1 cellular context compared by ENCODE assay signal in genomic region chr7:30162622-30163124, GRCh38.
TF ChIP-seq lines count a peak whose summit lies in the region.

No MANE protein-coding gene starts in this region.

TF ChIP-seq in GM23338, 12 proteins besides CTCF, POLR2A, EP300 and RAD21 (continued from another document):
- no peak for TF ChIP-seq ZNF331 (CRISPR knock-in tag; IDR thresholded peaks at IDR 0.05; ENCODE audit: low read depth)
